ENCODE assay signal across 4 cellular contexts in the genomic region with DNA sequence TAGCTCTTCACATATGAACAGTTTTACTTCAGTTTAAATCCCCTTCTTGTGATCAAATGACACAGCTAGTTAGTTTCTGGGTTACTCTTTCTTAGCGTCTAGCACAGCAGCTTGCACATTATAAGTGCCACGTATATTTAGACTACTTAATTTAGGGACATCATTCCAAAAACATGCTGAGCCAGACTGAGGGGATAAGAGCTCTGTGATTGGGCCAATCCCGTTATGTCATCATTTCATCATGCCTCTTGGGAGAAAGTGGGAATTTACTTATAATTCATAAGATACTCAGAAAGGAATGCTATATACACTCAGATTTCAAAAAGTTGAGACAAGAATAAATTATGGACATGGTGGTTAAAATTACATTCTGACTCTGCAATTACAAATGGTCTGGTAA. TPM values are rescaled to one million over a fixed set of nuclear protein-coding genes. Genes with fewer than 3 reads are reported as not detected.
"Had no signal": no experiment of that assay in that cellular context is flagged by ENCODE, and none has a peak within 500 bp of the region (broad histone marks: within the 10 kb centered on the region; RNA-seq: fewer than 3 reads in every experiment).

No MANE protein-coding gene starts in this region.

RNA-seq across cellular contexts. Expression of gene FBXW10B, which starts 4.2 kb away (rescaled TPM):
- total RNA-seq: H1, H9 had no signal
- polyA plus RNA-seq: GM23338, IgD-negative memory B cell had no signal
